19 cellular contexts compared by ENCODE assay signal in the genomic region with DNA sequence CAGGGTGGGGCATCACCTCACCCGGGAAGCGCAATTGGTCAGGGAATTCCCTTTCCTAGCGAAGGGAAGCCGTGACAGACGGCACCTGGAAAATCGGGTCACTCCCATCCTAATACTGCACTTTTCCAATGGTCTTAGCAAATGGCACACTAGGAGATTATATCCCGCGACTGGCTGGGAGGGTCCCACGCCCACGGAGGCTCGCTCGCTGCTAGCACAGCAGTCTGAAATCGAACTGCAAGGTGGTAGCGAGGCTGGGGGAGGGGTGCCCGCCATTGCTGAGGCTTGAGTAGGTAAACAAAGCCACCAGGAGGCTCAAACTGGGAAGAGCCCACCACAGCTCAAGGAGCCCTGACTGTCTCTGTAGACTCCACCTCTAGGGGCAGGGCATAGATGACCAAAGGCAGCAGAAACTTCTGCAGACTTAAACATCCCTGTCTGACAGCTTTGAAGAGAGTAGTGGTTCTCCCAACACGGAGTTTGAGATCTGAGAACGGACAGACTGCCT. TPM values are rescaled to one million over a fixed set of nuclear protein-coding genes. Genes with fewer than 3 reads are reported as not detected.
"Had no signal": no experiment of that assay in that cellular context is flagged by ENCODE, and none has a peak within 500 bp of the region (broad histone marks: within the 10 kb centered on the region; RNA-seq: fewer than 3 reads in every experiment).

No MANE protein-coding gene starts in this region.

RNA-seq across cellular contexts. Expression of gene HMSD, which starts 8.5 kb away (rescaled TPM):
- total RNA-seq: body of pancreas, cerebellum, T-helper 17 cell had no signal

RNA-seq across cellular contexts. Expression of gene SERPINB10, which starts 32.8 kb away (rescaled TPM):
- total RNA-seq: activated B cell treated with CpG ODN at 0.5 μM for 24 hours; activated CD4-positive, alpha-beta memory T cell treated with anti-CD3 and anti-CD28 coated beads for 36 hours; activated CD4-positive, alpha-beta T cell treated with anti-CD3 and anti-CD28 coated beads, Interleukin-2, amount 10 ng/mL, durations not matched to agents 24 days and 14 days; activated CD8-positive, alpha-beta memory T cell treated with anti-CD3 and anti-CD28 coated beads for 36 hours; activated CD8-positive, alpha-beta T cell treated with anti-CD3 and anti-CD28 coated beads for 36 hours; activated naive CD4-positive, alpha-beta T cell treated with anti-CD3 and anti-CD28 coated beads for 36 hours; activated naive CD4-positive, alpha-beta T cell treated with anti-CD3 and anti-CD28 coated beads, Interleukin-2, amount 50 U/mL, for 72 hours; activated T-helper 1 cell treated with anti-CD3 and anti-CD28 coated beads, Interleukin-12 subunit alpha, Interleukin-12 subunit beta, Interleukin-2, Interleukin-4 antibody, amounts not matched to agents 30 ng/mL and 10 ng/mL and 1 ng/mL, durations not matched to agents 14 hours and 24 hours and 36 hours; activated T-helper 17 cell treated with anti-CD3 and anti-CD28 coated beads, Interleukin-2, amount 50 U/mL, for 72 hours; adrenal gland; aorta; astrocyte; body of pancreas; cardiac septum; cerebellum; T-helper 17 cell; T-helper 2 cell treated with Interferon-gamma antibody and Interleukin-4, amounts not matched to agents 100 ng/mL and 5 ng/mL, for 36 hours had no signal
- polyA plus RNA-seq: adrenal gland, aorta had no signal

RNA-seq across cellular contexts. Expression of gene SERPINB2, which starts 53.1 kb away (rescaled TPM):
- total RNA-seq: activated CD4-positive, alpha-beta memory T cell treated with anti-CD3 and anti-CD28 coated beads for 36 hours; activated CD4-positive, alpha-beta T cell treated with anti-CD3 and anti-CD28 coated beads, Interleukin-2, amount 10 ng/mL, durations not matched to agents 24 days and 14 days; activated CD8-positive, alpha-beta memory T cell treated with anti-CD3 and anti-CD28 coated beads for 36 hours; activated CD8-positive, alpha-beta T cell treated with anti-CD3 and anti-CD28 coated beads for 36 hours; activated naive CD4-positive, alpha-beta T cell treated with anti-CD3 and anti-CD28 coated beads for 36 hours; activated naive CD4-positive, alpha-beta T cell treated with anti-CD3 and anti-CD28 coated beads, Interleukin-2, amount 50 U/mL, for 72 hours; activated naive CD8-positive, alpha-beta T cell treated with anti-CD3 and anti-CD28 coated beads for 36 hours; activated T-cell treated with anti-CD3 and anti-CD28 coated beads, Interleukin-2, amount 50 U/mL, for 72 hours; activated T-helper 1 cell treated with anti-CD3 and anti-CD28 coated beads, Interleukin-12 subunit alpha, Interleukin-12 subunit beta, Interleukin-2, Interleukin-4 antibody, amounts not matched to agents 30 ng/mL and 10 ng/mL and 1 ng/mL, durations not matched to agents 14 hours and 24 hours and 36 hours; activated T-helper 17 cell treated with anti-CD3 and anti-CD28 coated beads, Interleukin-2, amount 50 U/mL, for 72 hours; cardiac septum; cerebellum; T-helper 2 cell treated with Interferon-gamma antibody and Interleukin-4, amounts not matched to agents 100 ng/mL and 5 ng/mL, for 36 hours had no signal
